Comparison of ENCODE assay signal across 1 cellular context in the genomic region with DNA sequence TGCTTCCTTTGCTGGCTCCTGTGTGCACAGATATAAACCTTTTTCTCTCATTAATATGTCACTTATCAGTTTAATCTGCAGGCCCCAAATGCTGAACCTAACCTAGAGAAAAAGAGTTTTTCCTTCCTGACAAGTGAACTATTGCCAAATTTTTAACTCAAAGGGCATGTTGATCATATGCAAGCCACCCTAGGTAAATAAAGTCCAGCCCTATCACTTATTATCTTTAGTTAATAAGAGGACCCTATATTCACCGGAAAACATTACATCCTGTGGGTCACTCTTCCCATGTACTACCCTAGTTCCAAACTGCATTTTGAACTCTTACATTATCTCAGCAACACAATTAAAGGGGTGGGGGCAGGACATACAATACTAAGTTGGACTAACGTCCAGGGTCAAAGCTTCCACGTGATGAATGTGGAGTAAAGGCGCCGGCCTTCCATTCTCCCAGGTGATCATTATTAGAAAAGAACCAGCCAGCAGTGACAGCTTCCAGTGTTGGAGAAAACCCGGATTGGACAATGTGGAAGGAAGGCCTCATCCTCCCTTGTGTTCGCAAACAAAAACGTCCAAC.
A peak's percentile ranks its signal among the peaks of the same experiment; 100 is the strongest.
TF ChIP-seq lines count a peak whose summit lies in the region.

No MANE protein-coding gene starts in this region.

TF ChIP-seq in endothelial cell of umbilical vein, 7 proteins besides CTCF, POLR2A, EP300 and RAD21:
- TF ChIP-seq MYC (IDR thresholded peaks at IDR 0.05; ENCODE audit: low read depth, low read length) (no peak), GATA2 (IDR thresholded peaks at IDR 0.05; ENCODE audit: insufficient read depth, insufficient read length, low read depth, low read length) (peak; percentile 68)
